11 cellular contexts compared by ENCODE assay signal in genomic region chr15:58229297-58229768, GRCh38.
DNase-seq lines count a peak whose midpoint lies in the region; ATAC-seq, FAIRE-seq and TF ChIP-seq lines count a peak whose summit lies in the region.
"Had no signal": no experiment of that assay in that cellular context is flagged by ENCODE, and none has a peak within 500 bp of the region (broad histone marks: within the 10 kb centered on the region; RNA-seq: fewer than 3 reads in every experiment).

No MANE protein-coding gene starts in this region.

- FAIRE-seq in kidney (lab: Jason Lieb, UNC): no peak

- H3K27me3 ChIP-seq in dorsolateral prefrontal cortex: no peaks in the 10 kb centered on the region

- TF ChIP-seq CTCF in dorsolateral prefrontal cortex (IDR thresholded peaks at IDR 0.05 in 54 of 56, conservative IDR thresholded peaks at IDR 0.05 in 2 of 56; ENCODE audit: low read depth in 1 of 56, partially characterized antibody in 56 of 56): peak in 4 of 56 donors; percentile 9 to 21 (median 12)
- TF ChIP-seq CTCF in kidney (IDR thresholded peaks at IDR 0.05; ENCODE audit: borderline replicate concordance, extremely low read depth, insufficient read depth): no peak

- no peak for ATAC-seq in HG03520 (IDR thresholded peaks at IDR 0.05; ENCODE audit: unreplicated experiment)
- no peak for ATAC-seq in HG02678 (IDR thresholded peaks at IDR 0.05; ENCODE audit: unreplicated experiment)
- ATAC-seq: stimulated activated effector memory CD8-positive, alpha-beta T cell treated with anti-CD3 and anti-CD28 coated beads, Interleukin-12 subunit alpha, Interleukin-12 subunit beta, amount 100 ng/mL, for 72 hours had no signal

- DNase-seq in NCI-H82 (lab: John Stamatoyannopoulos, UW): peak; percentile 7
- DNase-seq in NCI-H82 treated with DMSO at 0.1 percent for 48 hours (lab: John Stamatoyannopoulos, UW; ENCODE audit: unreplicated experiment): no peak
- peak in 2 of 10 donors; percentile 36 to 48 for DNase-seq in dorsolateral prefrontal cortex
- DNase-seq in kidney: no peak
- no peak for DNase-seq in effector CD4-positive, alpha-beta T cell
- DNase-seq: NCI-H1436, SIG-M5 had no signal

- intact Hi-C loops in dorsolateral prefrontal cortex (cut with DNase I) (loop anchor here (5.0 to 10.0 kb wide), 7 partner anchors 178 to 705 kb away; partner anchors contain the start of genes MINDY2 (in 1 of the 2) and SLTM (in 1 of the 2)), kidney (cut with DNase I) (no loop called here)

- H3K27ac ChIP-seq in dorsolateral prefrontal cortex (peak overlapping the region in 58 of 59 donors; percentile 27 to 96 (median 85)), kidney (ENCODE audit: low read depth in 2 of 2, low read length in 2 of 2) (peak overlapping the region; percentile 40 to 60), temporal lobe (ENCODE audit: low read depth, low read length) (peak overlapping the region; percentile 85)

- H3K9me3 ChIP-seq in kidney (ENCODE audit: control insufficient read depth in 1 of 2, low read length in 2 of 2): no peaks in the 10 kb centered on the region

- H3K4me3 ChIP-seq in dorsolateral prefrontal cortex (peak overlapping the region in 48 of 59 donors; percentile 1 to 55 (median 26)), kidney (ENCODE audit: low read length in 2 of 2) (peak overlapping the region; percentile 43 to 46)

- H3K4me1 ChIP-seq in kidney (ENCODE audit: control insufficient read depth in 1 of 2, insufficient read depth in 1 of 2, low read depth in 1 of 2, low read length in 2 of 2): peaks cover 9 to 16% of the 10 kb centered on the region in 2 donors

- peak overlapping the region; percentile 38 to 59 for H3K9ac ChIP-seq in kidney (ENCODE audit: low read length in 2 of 2)

- no peaks in the 10 kb centered on the region for H3K36me3 ChIP-seq in kidney (ENCODE audit: control insufficient read depth in 1 of 2, insufficient read depth in 2 of 2, low read length in 2 of 2)
